Comparison of ENCODE assay signal across 17 cellular contexts in genomic region chr6:134414793-134415192, GRCh38.
DNase-seq lines count a peak whose midpoint lies in the region; ATAC-seq and TF ChIP-seq lines count a peak whose summit lies in the region.
"Had no signal": no experiment of that assay in that cellular context is flagged by ENCODE, and none has a peak within 500 bp of the region (broad histone marks: within the 10 kb centered on the region; RNA-seq: fewer than 3 reads in every experiment).

No MANE protein-coding gene starts in this region.

- peaks cover 5% of the 10 kb centered on the region for H3K9me3 ChIP-seq in IMR-90 (ENCODE audit: control insufficient read depth, insufficient read depth, low read length)
- H3K9me3 ChIP-seq in neutrophil, result no peaks in the 10 kb centered on the region
- H3K9me3 ChIP-seq: SJSA1 had no signal

- H3K27me3 ChIP-seq in IMR-90 (ENCODE audit: control insufficient read depth, insufficient read depth, low read length), result no peaks in the 10 kb centered on the region
- no peaks in the 10 kb centered on the region for H3K27me3 ChIP-seq in neutrophil
- H3K27me3 ChIP-seq: SJSA1 had no signal

- CTCF ChIA-PET in IMR-90 (lab: Yijun Ruan, JAX), result no interaction called here

- no peak for TF ChIP-seq POLR2A in IMR-90 (IDR thresholded peaks at IDR 0.05; ENCODE audit: low read depth, low read length)

- H3K4me1 Mint-ChIP-seq in CD14-positive monocyte, result peaks cover 57% of the 10 kb centered on the region

- H3K4me2 ChIP-seq in IMR-90 (ENCODE audit: low read depth, low read length), result no peak overlapping the region

- POLR2A ChIA-PET in IMR-90 (lab: Charles Lee; ENCODE audit: unreplicated experiment), result no interaction called here

- H3K9me3 Mint-ChIP-seq in CD14-positive monocyte, result peaks cover 2 to 18% (median 13%) of the 10 kb centered on the region in 7 donors

- H3K18ac ChIP-seq in IMR-90 (ENCODE audit: low read depth, low read length), result no peak overlapping the region

- H3K14ac ChIP-seq in IMR-90 (replicated peaks; ENCODE audit: low read depth, low read length), result no peak overlapping the region

- no peak overlapping the region for H2BK5ac ChIP-seq in IMR-90 (ENCODE audit: low read depth, low read length, poor library complexity, severe bottlenecking)

- no peaks in the 10 kb centered on the region for H3K36me3 ChIP-seq in IMR-90 (ENCODE audit: control insufficient read depth, insufficient read depth, low read length)
- H3K36me3 ChIP-seq in neutrophil, result no peaks in the 10 kb centered on the region
- H3K36me3 ChIP-seq: SJSA1 had no signal

- peaks cover 8% of the 10 kb centered on the region for H3K9me1 ChIP-seq in IMR-90 (ENCODE audit: insufficient read depth, low read length)

- H4K91ac ChIP-seq in IMR-90 (ENCODE audit: insufficient read depth, low read depth, low read length), result no peak overlapping the region; the same call in 1 of the 2 replicates

- H3K23ac ChIP-seq in IMR-90 (ENCODE audit: low read depth, low read length), result no peak overlapping the region

- H3K79me1 ChIP-seq in IMR-90 (ENCODE audit: low read depth in 1 of 2, low read length in 2 of 2), result 0 out of 4 replicates have a peak, but pooled peaks cover 0 to 6% of the 10 kb centered on the region in 2 experiments

- peak overlapping the region; percentile 98 to 100 (median 99) for H3K27ac Mint-ChIP-seq in CD14-positive monocyte

- WGBS in IMR-90 (ENCODE audit: extremely low coverage in 2 of 2, insufficient read length in 1 of 2), 2 experiments, result 81% methylated on average over 3 of the region's 7 CpGs; no CpG with 5 or more reads in 1 of the 2 experiments

- TF ChIP-seq CTCF in CD14-positive monocyte (IDR thresholded peaks at IDR 0.05), result no peak
- no peak for TF ChIP-seq CTCF in IMR-90 (conservative IDR thresholded peaks at IDR 0.05; ENCODE audit: low read depth, low read length)
- no peak for TF ChIP-seq CTCF in neutrophil (IDR thresholded peaks at IDR 0.05)

- BruUV-seq in IMR-90 (replicated peaks; lab: Mats Ljungman, UMichigan), result no TSS peak

- H3K4me1 ChIP-seq in IMR-90 (ENCODE audit: control insufficient read depth, insufficient read depth, low read length) (peaks cover 8% of the 10 kb centered on the region), neutrophil (ENCODE audit: control insufficient read depth in 1 of 2, insufficient read depth in 1 of 2, low read depth in 1 of 2, low read length in 1 of 2) (peaks cover 55 to 59% of the 10 kb centered on the region in 2 experiments)

- dilution Hi-C loops in IMR-90 (cut with HindIII; ENCODE audit: low sequenced_read_pairs, unreplicated experiment), result no loop called here

- H2AK9ac ChIP-seq in IMR-90 (replicated peaks; ENCODE audit: low read depth, low read length, poor library complexity), result no peak overlapping the region

- 0 out of 2 replicates have a peak overlapping the region, but pooled peaks have one; percentile 34 for H2BK20ac ChIP-seq in IMR-90 (ENCODE audit: low read depth, low read length)

- no peak for DNase-seq in CD14-positive monocyte (ENCODE audit: low spot score)
- DNase-seq in IMR-90, result no peak
- peak; percentile 53 for DNase-seq in germinal center (ENCODE audit: low spot score)
- DNase-seq in NCI-H345 treated with DMSO at 0.1 percent for 48 hours (lab: John Stamatoyannopoulos, UW; ENCODE audit: unreplicated experiment), result no peak
- no peak for DNase-seq in activated CD4-positive, alpha-beta T cell treated with anti-CD3 and anti-CD28 coated beads, Interleukin-2, amount 50 U/mL, for 4 hours
- DNase-seq in activated CD4-positive, CD25-positive, alpha-beta regulatory T cell treated with anti-CD3 and anti-CD28 coated beads, Interleukin-2, amount 50 U/mL, for 72 hours, result no peak
- no peak for DNase-seq in ureter (ENCODE audit: low spot score)
- DNase-seq: AML-193, DMS 273 treated with DMSO at 0.1 percent for 48 hours, EL, H7, Kasumi-1, NCI-H1417 treated with DMSO at 0.1 percent for 48 hours, NCI-H2029 treated with DMSO at 0.1 percent for 48 hours, NCI-H524 had no signal

- no peaks in the 10 kb centered on the region for H4K20me1 ChIP-seq in IMR-90 (ENCODE audit: insufficient read depth, low read length)

- no peak for TF ChIP-seq RAD21 in IMR-90 (IDR thresholded peaks at IDR 0.05; ENCODE audit: low read length)

- H3K27ac ChIP-seq in IMR-90 (ENCODE audit: insufficient read depth, low read length), result no peak overlapping the region
- H3K27ac ChIP-seq in neutrophil, result peak overlapping the region; percentile 94
- H3K27ac ChIP-seq: SJSA1 had no signal

- H3K4me3 Mint-ChIP-seq in CD14-positive monocyte, result no peak overlapping the region

- H3K4me3 ChIP-seq in IMR-90 (ENCODE audit: insufficient read depth, low read depth, low read length) (no peak overlapping the region), neutrophil (ENCODE audit: low read depth in 1 of 2, low read length in 1 of 2) (peak overlapping the region in 1 of 2 experiments; percentile 17)
- H3K4me3 ChIP-seq: SJSA1 had no signal

- no peak overlapping the region for H2AK5ac ChIP-seq in IMR-90 (ENCODE audit: low read depth, low read length)

- intact Hi-C loops in CD14-positive monocyte (cut with micrococcal nuclease), result loop anchor here in 1 of 2 donors (5.0 to 10.0 kb wide), 3 partner anchors 33 to 120 kb away; no protein-coding TSS in a partner anchor
- intact Hi-C loops in IMR-90 (cut with micrococcal nuclease), result no loop called here

- no peak overlapping the region for H3K9ac ChIP-seq in IMR-90 (ENCODE audit: low read depth, low read length)

- peaks cover 6 to 7% of the 10 kb centered on the region in 2 donors for H3K36me3 Mint-ChIP-seq in CD14-positive monocyte

- in situ Hi-C loops in IMR-90 (cut with MboI; ENCODE audit: low sequenced_read_pairs), result loop anchor here (10.0 kb wide), 1 partner anchor 240 kb away; no protein-coding TSS in a partner anchor

- H3K56ac ChIP-seq in IMR-90 (ENCODE audit: extremely low read depth, insufficient read depth, low read length), result no peak overlapping the region

- H4K8ac ChIP-seq in IMR-90 (ENCODE audit: low read depth in 2 of 2, low read length in 2 of 2), result no peak overlapping the region

- no peak for ATAC-seq in IMR-90 (ENCODE audit: low read depth)

- peaks cover 0 to 5% (median 2%) of the 10 kb centered on the region in 3 donors for H3K27me3 Mint-ChIP-seq in CD14-positive monocyte (ENCODE audit: low read depth in 3 of 3)

- H4K5ac ChIP-seq in IMR-90 (ENCODE audit: low read depth, low read length), result no peak overlapping the region

- H2BK120ac ChIP-seq in IMR-90 (ENCODE audit: low read depth, low read length), result no peak overlapping the region

- H3K4ac ChIP-seq in IMR-90 (ENCODE audit: low read depth, low read length), result no peak overlapping the region

- no peak overlapping the region for H2AFZ ChIP-seq in IMR-90 (replicated peaks; ENCODE audit: low read length, poor library complexity)

- H2BK15ac ChIP-seq in IMR-90 (ENCODE audit: low read depth, low read length), result peak overlapping the region; percentile 49; the same call in 1 of the 3 replicates

TF ChIP-seq in IMR-90, 13 proteins besides CTCF, POLR2A, EP300 and RAD21:
- TF ChIP-seq MXI1 (IDR thresholded peaks at IDR 0.05; ENCODE audit: borderline replicate concordance, low read depth, low read length), result no peak
- TF ChIP-seq CEBPB (IDR thresholded peaks at IDR 0.05; ENCODE audit: low read depth, low read length), result no peak
- no peak for TF ChIP-seq BHLHE40 (IDR thresholded peaks at IDR 0.05; ENCODE audit: low read depth, low read length)
- TF ChIP-seq RCOR1 (IDR thresholded peaks at IDR 0.05; ENCODE audit: insufficient replicate concordance, low read length), result no peak
- no peak for TF ChIP-seq MAZ (IDR thresholded peaks at IDR 0.05; ENCODE audit: borderline replicate concordance, low read depth, low read length)
- TF ChIP-seq ELK1 (IDR thresholded peaks at IDR 0.05; ENCODE audit: borderline replicate concordance, low read depth, low read length), result no peak
- no peak for TF ChIP-seq USF2 (IDR thresholded peaks at IDR 0.05; ENCODE audit: low read depth, low read length)
- no peak for TF ChIP-seq NFE2L2 (IDR thresholded peaks at IDR 0.05; ENCODE audit: low read depth, low read length)
- TF ChIP-seq RFX5 (IDR thresholded peaks at IDR 0.05; ENCODE audit: low read depth, low read length), result no peak
TF ChIP-seq in IMR-90: peak in this region for 0.
